21 cellular contexts compared by ENCODE assay signal in genomic region chr10:63171255-63171654, GRCh38. TPM values are rescaled to one million over a fixed set of nuclear protein-coding genes. Genes with fewer than 3 reads are reported as not detected.
DNase-seq lines count a peak whose midpoint lies in the region; ATAC-seq, FAIRE-seq and TF ChIP-seq lines count a peak whose summit lies in the region.
"Had no signal": no experiment of that assay in that cellular context is flagged by ENCODE, and none has a peak within 500 bp of the region (broad histone marks: within the 10 kb centered on the region; RNA-seq: fewer than 3 reads in every experiment).

No MANE protein-coding gene starts in this region.

- H3K27ac Mint-ChIP-seq in activated CD4-positive, alpha-beta T cell treated with anti-CD3 and anti-CD28 coated beads, Interleukin-2, amount 10 ng/mL, durations not matched to agents 24 days and 14 days = peak overlapping the region; percentile 6
- H3K27ac Mint-ChIP-seq in endodermal cell = peak overlapping the region; percentile 45

- H3K4me3 Mint-ChIP-seq in activated CD4-positive, alpha-beta T cell treated with anti-CD3 and anti-CD28 coated beads, Interleukin-2, amount 10 ng/mL, durations not matched to agents 24 days and 14 days = no peak overlapping the region
- no peak overlapping the region for H3K4me3 Mint-ChIP-seq in endodermal cell

- H3K27me3 Mint-ChIP-seq in activated CD4-positive, alpha-beta T cell treated with anti-CD3 and anti-CD28 coated beads, Interleukin-2, amount 10 ng/mL, durations not matched to agents 24 days and 14 days = no peaks in the 10 kb centered on the region
- H3K27me3 Mint-ChIP-seq in endodermal cell (ENCODE audit: insufficient read depth) = no peaks in the 10 kb centered on the region

- H3K4me1 Mint-ChIP-seq in activated CD4-positive, alpha-beta T cell treated with anti-CD3 and anti-CD28 coated beads, Interleukin-2, amount 10 ng/mL, durations not matched to agents 24 days and 14 days = peaks cover 55% of the 10 kb centered on the region
- H3K4me1 Mint-ChIP-seq in endodermal cell = peaks cover 16% of the 10 kb centered on the region

- ATAC-seq in GM18505 (IDR thresholded peaks at IDR 0.05; ENCODE audit: unreplicated experiment) = no peak
- ATAC-seq: left colon, mucosa of descending colon had no signal

- no peaks in the 10 kb centered on the region for H3K4me1 ChIP-seq in endodermal cell (ENCODE audit: control insufficient read depth, insufficient read depth, low read length)
- H3K4me1 ChIP-seq in rectal smooth muscle tissue (ENCODE audit: control insufficient read depth, insufficient read depth, low read length) = peaks cover 13% of the 10 kb centered on the region
- H3K4me1 ChIP-seq in colonic mucosa = no peaks in the 10 kb centered on the region

- H3K9ac ChIP-seq in endodermal cell (ENCODE audit: extremely low read depth, low read length, poor library complexity, severe bottlenecking) (no peak overlapping the region), rectal smooth muscle tissue (ENCODE audit: low read length) (no peak overlapping the region), colonic mucosa (ENCODE audit: low read depth in 2 of 2, low read length in 2 of 2) (no peak overlapping the region)

- H3K9me3 ChIP-seq in endodermal cell (ENCODE audit: control insufficient read depth, low read length) (no peaks in the 10 kb centered on the region), colonic mucosa (no peaks in the 10 kb centered on the region)
- H3K9me3 ChIP-seq: esophagus muscularis mucosa, mucosa of descending colon, upper lobe of left lung had no signal

- no peak overlapping the region for H3K4me3 ChIP-seq in endodermal cell (ENCODE audit: low read length)
- H3K4me3 ChIP-seq in rectal smooth muscle tissue (ENCODE audit: low read length) = no peak overlapping the region
- no peak overlapping the region for H3K4me3 ChIP-seq in colonic mucosa
- H3K4me3 ChIP-seq: esophagus muscularis mucosa, mucosa of descending colon, upper lobe of left lung had no signal

- WGBS in endodermal cell (ENCODE audit: insufficient coverage in 1 of 2, insufficient read length in 1 of 2), 2 experiments = 100% methylated on average over 1 of the region's 1 CpG; no CpG with 5 or more reads in 1 of the 2 experiments

- H3K36me3 Mint-ChIP-seq in activated CD4-positive, alpha-beta T cell treated with anti-CD3 and anti-CD28 coated beads, Interleukin-2, amount 10 ng/mL, durations not matched to agents 24 days and 14 days (ENCODE audit: low read depth) = peaks cover 54% of the 10 kb centered on the region
- H3K36me3 Mint-ChIP-seq in endodermal cell (ENCODE audit: low read depth) = peaks cover 71% of the 10 kb centered on the region

- H3K27ac ChIP-seq in endodermal cell (ENCODE audit: low read depth, low read length) (no peak overlapping the region), rectal smooth muscle tissue (ENCODE audit: low read depth, low read length) (peak overlapping the region; percentile 25), colonic mucosa (no peak overlapping the region)
- H3K27ac ChIP-seq: upper lobe of left lung had no signal

- H3K9me3 Mint-ChIP-seq in activated CD4-positive, alpha-beta T cell treated with anti-CD3 and anti-CD28 coated beads, Interleukin-2, amount 10 ng/mL, durations not matched to agents 24 days and 14 days = peaks cover 11% of the 10 kb centered on the region
- H3K9me3 Mint-ChIP-seq in endodermal cell = no peaks in the 10 kb centered on the region

- no peak for DNase-seq in activated CD4-positive, alpha-beta T cell treated with anti-CD3 and anti-CD28 coated beads, Interleukin-2, amount 10 ng/mL, durations not matched to agents 24 days and 14 days
- DNase-seq in activated CD4-positive, alpha-beta T cell treated with anti-CD3 and anti-CD28 coated beads for 4 hours = no peak
- DNase-seq in H54 (ENCODE audit: insufficient read length, low spot score) (no peak), endodermal cell (no peak), colonic mucosa (no peak), HuH-7.5 (ENCODE audit: low spot score) (no peak)
- DNase-seq: 8988T; activated CD4-positive, alpha-beta T cell treated with anti-CD3 and anti-CD28 coated beads for 48 hours; amygdala; cerebellar nuclear complex; effector CD4-positive, alpha-beta T cell; left colon; mucosa of descending colon; NCI-H2107; NCI-H510A treated with DMSO at 0.1 percent for 48 hours; stimulated activated CD4-positive, alpha-beta T cell treated with anti-CD3 and anti-CD28 coated beads, Interleukin-15, amount 100 ng/mL, for 24 hours; stimulated activated naive CD4-positive, alpha-beta T cell; upper lobe of left lung had no signal

- H3K27me3 ChIP-seq in endodermal cell (ENCODE audit: control insufficient read depth, insufficient read depth, low read length, poor library complexity, severe bottlenecking) = no peaks in the 10 kb centered on the region
- H3K27me3 ChIP-seq in rectal smooth muscle tissue (ENCODE audit: control insufficient read depth, insufficient read depth, low read length) = no peaks in the 10 kb centered on the region
- H3K27me3 ChIP-seq in colonic mucosa = no peaks in the 10 kb centered on the region
- H3K27me3 ChIP-seq: esophagus muscularis mucosa, upper lobe of left lung had no signal

- no peak for TF ChIP-seq POLR2A in H54 (IDR thresholded peaks at IDR 0.05; ENCODE audit: low read depth, low read length)
- no peak for TF ChIP-seq POLR2A in GM18505 (IDR thresholded peaks at IDR 0.05; ENCODE audit: borderline replicate concordance, extremely low read depth, insufficient read depth, insufficient read length)

- intact Hi-C loops in activated CD4-positive, alpha-beta T cell treated with anti-CD3 and anti-CD28 coated beads, Interleukin-2, amount 10 ng/mL, durations not matched to agents 24 days and 14 days (cut with micrococcal nuclease) = loop anchor here (5.0 kb wide), 5 partner anchors 56 to 989 kb away; partner anchors contain the start of genes JMJD1C and REEP3
- intact Hi-C loops in colonic mucosa (cut with DNase I) = no loop called here

- peaks cover 98% of the 10 kb centered on the region for H3K36me3 ChIP-seq in endodermal cell (ENCODE audit: control insufficient read depth, insufficient read depth, low read length)
- H3K36me3 ChIP-seq in rectal smooth muscle tissue (ENCODE audit: control insufficient read depth, insufficient read depth, low read length) = peaks cover 5% of the 10 kb centered on the region
- no peaks in the 10 kb centered on the region for H3K36me3 ChIP-seq in colonic mucosa

- peak; percentile 70 for FAIRE-seq in H54 (lab: Jason Lieb, UNC)

- TF ChIP-seq CTCF in endodermal cell (conservative IDR thresholded peaks at IDR 0.05) = no peak
- TF ChIP-seq CTCF in colonic mucosa (IDR thresholded peaks at IDR 0.05) = no peak

RNA-seq across cellular contexts. Expression of gene NRBF2, which starts 38.1 kb away (rescaled TPM):
- 29.1 and 29.9 TPM in 2 replicates for total RNA-seq in activated CD4-positive, alpha-beta T cell treated with anti-CD3 and anti-CD28 coated beads, Interleukin-2, amount 10 ng/mL, durations not matched to agents 24 days and 14 days
- total RNA-seq in endodermal cell (10 to 100 TPM; 27.5 to 28.9 TPM), colonic mucosa (10 to 100 TPM; 18.7 to 34.9 TPM)
- 22.9 TPM for polyA plus RNA-seq in endodermal cell (2013, experiment 1 of 2)
- 25.0 TPM for polyA plus RNA-seq in endodermal cell (2013, experiment 2 of 2)
